Comparison of ENCODE assay signal across 20 cellular contexts in genomic region chrX:79290596-79290995, GRCh38.
DNase-seq lines count a peak whose midpoint lies in the region; ATAC-seq, FAIRE-seq and TF ChIP-seq lines count a peak whose summit lies in the region.
"Had no signal": no experiment of that assay in that cellular context is flagged by ENCODE, and none has a peak within 500 bp of the region (broad histone marks: within the 10 kb centered on the region; RNA-seq: fewer than 3 reads in every experiment).

No MANE protein-coding gene starts in this region.

- H3K4me3 ChIP-seq in Karpas-422 (ENCODE audit: low read length) (no peak overlapping the region), smooth muscle cell (no peak overlapping the region)
- H3K4me3 ChIP-seq: GM23338 had no signal

- H3K27ac ChIP-seq in CD4-positive, alpha-beta T cell (ENCODE audit: low read depth, low read length) = no peak overlapping the region
- H3K27ac ChIP-seq in Karpas-422 (ENCODE audit: low read length) = no peak overlapping the region
- H3K27ac ChIP-seq in smooth muscle cell (ENCODE audit: low read depth) = no peak overlapping the region
- H3K27ac ChIP-seq: KMS-11 had no signal

- DNase-seq in CD4-positive, alpha-beta T cell = no peak
- no peak for DNase-seq in GM12892 (ENCODE audit: insufficient read length)
- peak; percentile 16 for DNase-seq in Karpas-422
- DNase-seq in UCSD-AML1 (lab: John Stamatoyannopoulos, UW; ENCODE audit: unreplicated experiment) = peak; percentile 11
- DNase-seq in activated gamma-delta T cell treated with Interleukin-2 at 50 U/mL for 16 hours = no peak
- DNase-seq in HuH-7 (ENCODE audit: low spot score) = no peak
- DNase-seq in NCI-H446 (lab: John Stamatoyannopoulos, UW) = no peak
- no peak for DNase-seq in smooth muscle cell (lab: John Stamatoyannopoulos, UW; ENCODE audit: unreplicated experiment)
- DNase-seq: C1 segment of cervical spinal cord; Caco-2; CD4-positive, CD25-positive, alpha-beta regulatory T cell; GDM1; HCEC 1CT had no signal

- H3K4me2 ChIP-seq in Karpas-422 (ENCODE audit: low read depth, low read length, poor library complexity, severe bottlenecking) (no peak overlapping the region), smooth muscle cell (no peak overlapping the region)
- H3K4me2 ChIP-seq: GM23338, KMS-11 had no signal

- H3K9me3 Mint-ChIP-seq in CD4-positive, alpha-beta T cell = no peaks in the 10 kb centered on the region
- H3K9me3 Mint-ChIP-seq: GM23338 had no signal

- no peak for TF ChIP-seq CTCF in CD4-positive, alpha-beta T cell (IDR thresholded peaks at IDR 0.05)
- TF ChIP-seq CTCF in smooth muscle cell (IDR thresholded peaks at IDR 0.05; ENCODE audit: borderline replicate concordance, insufficient read depth, poor library complexity, severe bottlenecking) = no peak

- POLR2A ChIA-PET in CD4-positive, alpha-beta T cell (lab: Charles Lee) = no interaction called here

- no peaks in the 10 kb centered on the region for H3K36me3 Mint-ChIP-seq in CD4-positive, alpha-beta T cell (ENCODE audit: low read depth)
- H3K36me3 Mint-ChIP-seq: CD4-positive, CD25-positive, alpha-beta regulatory T cell had no signal

- H3K9ac ChIP-seq in Karpas-422 (ENCODE audit: low read length) = no peak overlapping the region
- no peak overlapping the region for H3K9ac ChIP-seq in smooth muscle cell (ENCODE audit: low read depth)
- H3K9ac ChIP-seq: KMS-11 had no signal

- H3K9me3 ChIP-seq in CD4-positive, alpha-beta T cell (ENCODE audit: control insufficient read depth, low read length) = no peaks in the 10 kb centered on the region
- H3K9me3 ChIP-seq in Karpas-422 (ENCODE audit: low read length) (peaks cover 38% of the 10 kb centered on the region), smooth muscle cell (replicated peaks; ENCODE audit: low read depth) (peaks cover 4% of the 10 kb centered on the region)
- H3K9me3 ChIP-seq: Caco-2 had no signal

- peak overlapping the region; percentile 73 for H3K27ac Mint-ChIP-seq in CD4-positive, alpha-beta T cell
- H3K27ac Mint-ChIP-seq: B cell; CD4-positive, CD25-positive, alpha-beta regulatory T cell; GM23338; IgD-negative memory B cell had no signal

- intact Hi-C loops in CD4-positive, alpha-beta T cell (cut with DNase I, micrococcal nuclease) = no loop called here

- no peaks in the 10 kb centered on the region for H3F3A ChIP-seq in smooth muscle cell (ENCODE audit: low read depth)

- H3K36me3 ChIP-seq in Karpas-422 (ENCODE audit: insufficient read depth, low read length) = no peaks in the 10 kb centered on the region
- H3K36me3 ChIP-seq in smooth muscle cell (ENCODE audit: low read depth) = no peaks in the 10 kb centered on the region

- peak; percentile 50 for FAIRE-seq in GM12892 (lab: Jason Lieb, UNC)
- FAIRE-seq: D721Med, H54, HTR-8/SVneo had no signal

- WGBS in smooth muscle cell (ENCODE audit: low lambda C conversion rate) = 57% methylated on average over 3 of the region's 3 CpGs

- no peak for TF ChIP-seq POLR2A in GM12892 (IDR thresholded peaks at IDR 0.05; ENCODE audit: low read depth, low read length)

- no peak overlapping the region for H2AFZ ChIP-seq in Karpas-422 (ENCODE audit: low read length)
- no peak overlapping the region for H2AFZ ChIP-seq in smooth muscle cell (ENCODE audit: low read depth)
- H2AFZ ChIP-seq: GM23338 had no signal

- no peaks in the 10 kb centered on the region for H3K9me2 ChIP-seq in Karpas-422 (replicated peaks; ENCODE audit: insufficient read depth, low read length)

- H3K4me1 ChIP-seq in Karpas-422 (ENCODE audit: low read length) = no peaks in the 10 kb centered on the region
- H3K4me1 ChIP-seq in smooth muscle cell (ENCODE audit: low read depth) = no peaks in the 10 kb centered on the region
- H3K4me1 ChIP-seq: Caco-2 had no signal

- CTCF ChIA-PET in CD4-positive, alpha-beta T cell (lab: Charles Lee) = no interaction called here

- peaks cover 48% of the 10 kb centered on the region for H3K4me1 Mint-ChIP-seq in CD4-positive, alpha-beta T cell (ENCODE audit: low read depth)
- H3K4me1 Mint-ChIP-seq: B cell had no signal

- H4K20me1 ChIP-seq in Karpas-422 (ENCODE audit: insufficient read depth, low read depth, low read length) (no peaks in the 10 kb centered on the region), smooth muscle cell (ENCODE audit: low read depth) (no peaks in the 10 kb centered on the region)

- no peaks in the 10 kb centered on the region for H3K27me3 Mint-ChIP-seq in CD4-positive, alpha-beta T cell
- H3K27me3 Mint-ChIP-seq: B cell; CD4-positive, CD25-positive, alpha-beta regulatory T cell had no signal

- H3K79me2 ChIP-seq in Karpas-422 (ENCODE audit: low read length) (no peaks in the 10 kb centered on the region), smooth muscle cell (ENCODE audit: low read depth) (no peaks in the 10 kb centered on the region)

- H3K27me3 ChIP-seq in CD4-positive, alpha-beta T cell (ENCODE audit: control insufficient read depth, insufficient read depth, low read length) = no peaks in the 10 kb centered on the region
- H3K27me3 ChIP-seq in Karpas-422 (ENCODE audit: low read length) (no peaks in the 10 kb centered on the region), smooth muscle cell (ENCODE audit: low read depth) (no peaks in the 10 kb centered on the region)

- peak overlapping the region; percentile 20 for H3K4me3 Mint-ChIP-seq in CD4-positive, alpha-beta T cell
- H3K4me3 Mint-ChIP-seq: B cell, GM23338, IgD-negative memory B cell had no signal

- ATAC-seq in CD4-positive, alpha-beta T cell (ENCODE audit: poor library complexity) = no peak
- ATAC-seq: GM23338 had no signal

Comparison
In these comparisons a context has a peak if more than half of its experiments do, and no peak if none do; other contexts are left out.
1. DNase-seq: peak in Karpas-422 (single experiment) and UCSD-AML1 (single experiment); none in CD4-positive, alpha-beta T cell (0 of 10), GM12892 (single experiment), activated gamma-delta T cell treated with Interleukin-2 at 50 U/mL for 16 hours (single experiment), HuH-7 (single experiment), NCI-H446 (0 of 2) and smooth muscle cell (single experiment).